Comparison of ENCODE assay signal across 1 cellular context in the genomic region with DNA sequence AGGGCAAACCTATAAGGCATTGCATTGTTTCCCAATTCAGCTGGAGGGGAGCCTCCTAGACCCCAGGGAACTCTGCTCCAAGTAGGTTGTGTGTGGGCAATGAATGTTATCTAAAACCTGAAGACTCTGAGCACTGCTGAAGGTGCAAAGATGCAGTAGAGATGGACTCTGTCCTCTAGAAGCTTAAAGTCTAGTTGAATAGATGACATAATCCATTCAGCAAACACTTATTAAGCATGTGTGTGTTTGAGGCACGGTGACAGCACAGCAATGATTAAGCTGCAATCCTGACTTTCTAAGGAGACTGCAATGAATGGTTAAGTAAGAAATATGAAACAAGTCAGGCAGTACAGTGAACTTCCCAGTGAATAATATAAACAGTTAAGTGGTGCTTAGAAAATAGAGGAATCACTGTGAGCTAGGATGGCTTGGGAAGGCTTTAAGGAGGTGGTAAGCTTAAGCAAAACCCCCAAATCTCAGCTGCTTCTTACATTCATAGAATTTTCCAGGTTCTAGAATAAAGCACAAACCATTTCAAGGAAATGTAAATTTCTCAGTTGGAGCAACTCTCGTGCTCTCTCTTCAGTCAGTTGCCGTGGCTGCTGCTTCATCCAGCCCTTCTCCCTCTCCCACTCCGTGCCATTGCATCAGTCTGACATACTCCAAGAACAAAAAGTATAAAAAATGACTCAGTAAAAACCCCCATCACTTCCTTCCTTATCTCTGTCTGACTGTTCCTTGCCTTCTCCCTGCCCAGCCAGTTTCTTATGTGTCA.
TF ChIP-seq lines count a peak whose summit lies in the region.

No MANE protein-coding gene starts in this region.

TF ChIP-seq in K562, 482 proteins besides CTCF, POLR2A, EP300 and RAD21 (continued from another document):
- peak; percentile 85 for TF ChIP-seq CEBPG (CRISPR knock-in tag; IDR thresholded peaks at IDR 0.05)
- peak; percentile 92 to 95 for TF ChIP-seq CEBPG (tag; conservative IDR thresholded peaks at IDR 0.05 in 1 of 2, IDR thresholded peaks at IDR 0.05 in 1 of 2)
- TF ChIP-seq, protein P1, sequence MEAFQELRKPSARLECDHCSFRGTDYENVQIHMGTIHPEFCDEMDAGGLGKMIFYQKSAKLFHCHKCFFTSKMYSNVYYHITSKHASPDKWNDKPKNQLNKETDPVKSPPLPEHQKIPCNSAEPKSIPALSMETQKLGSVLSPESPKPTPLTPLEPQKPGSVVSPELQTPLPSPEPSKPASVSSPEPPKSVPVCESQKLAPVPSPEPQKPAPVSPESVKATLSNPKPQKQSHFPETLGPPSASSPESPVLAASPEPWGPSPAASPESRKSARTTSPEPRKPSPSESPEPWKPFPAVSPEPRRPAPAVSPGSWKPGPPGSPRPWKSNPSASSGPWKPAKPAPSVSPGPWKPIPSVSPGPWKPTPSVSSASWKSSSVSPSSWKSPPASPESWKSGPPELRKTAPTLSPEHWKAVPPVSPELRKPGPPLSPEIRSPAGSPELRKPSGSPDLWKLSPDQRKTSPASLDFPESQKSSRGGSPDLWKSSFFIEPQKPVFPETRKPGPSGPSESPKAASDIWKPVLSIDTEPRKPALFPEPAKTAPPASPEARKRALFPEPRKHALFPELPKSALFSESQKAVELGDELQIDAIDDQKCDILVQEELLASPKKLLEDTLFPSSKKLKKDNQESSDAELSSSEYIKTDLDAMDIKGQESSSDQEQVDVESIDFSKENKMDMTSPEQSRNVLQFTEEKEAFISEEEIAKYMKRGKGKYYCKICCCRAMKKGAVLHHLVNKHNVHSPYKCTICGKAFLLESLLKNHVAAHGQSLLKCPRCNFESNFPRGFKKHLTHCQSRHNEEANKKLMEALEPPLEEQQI (IDR thresholded peaks at IDR 0.05): no peak
- TF ChIP-seq, protein P2, sequence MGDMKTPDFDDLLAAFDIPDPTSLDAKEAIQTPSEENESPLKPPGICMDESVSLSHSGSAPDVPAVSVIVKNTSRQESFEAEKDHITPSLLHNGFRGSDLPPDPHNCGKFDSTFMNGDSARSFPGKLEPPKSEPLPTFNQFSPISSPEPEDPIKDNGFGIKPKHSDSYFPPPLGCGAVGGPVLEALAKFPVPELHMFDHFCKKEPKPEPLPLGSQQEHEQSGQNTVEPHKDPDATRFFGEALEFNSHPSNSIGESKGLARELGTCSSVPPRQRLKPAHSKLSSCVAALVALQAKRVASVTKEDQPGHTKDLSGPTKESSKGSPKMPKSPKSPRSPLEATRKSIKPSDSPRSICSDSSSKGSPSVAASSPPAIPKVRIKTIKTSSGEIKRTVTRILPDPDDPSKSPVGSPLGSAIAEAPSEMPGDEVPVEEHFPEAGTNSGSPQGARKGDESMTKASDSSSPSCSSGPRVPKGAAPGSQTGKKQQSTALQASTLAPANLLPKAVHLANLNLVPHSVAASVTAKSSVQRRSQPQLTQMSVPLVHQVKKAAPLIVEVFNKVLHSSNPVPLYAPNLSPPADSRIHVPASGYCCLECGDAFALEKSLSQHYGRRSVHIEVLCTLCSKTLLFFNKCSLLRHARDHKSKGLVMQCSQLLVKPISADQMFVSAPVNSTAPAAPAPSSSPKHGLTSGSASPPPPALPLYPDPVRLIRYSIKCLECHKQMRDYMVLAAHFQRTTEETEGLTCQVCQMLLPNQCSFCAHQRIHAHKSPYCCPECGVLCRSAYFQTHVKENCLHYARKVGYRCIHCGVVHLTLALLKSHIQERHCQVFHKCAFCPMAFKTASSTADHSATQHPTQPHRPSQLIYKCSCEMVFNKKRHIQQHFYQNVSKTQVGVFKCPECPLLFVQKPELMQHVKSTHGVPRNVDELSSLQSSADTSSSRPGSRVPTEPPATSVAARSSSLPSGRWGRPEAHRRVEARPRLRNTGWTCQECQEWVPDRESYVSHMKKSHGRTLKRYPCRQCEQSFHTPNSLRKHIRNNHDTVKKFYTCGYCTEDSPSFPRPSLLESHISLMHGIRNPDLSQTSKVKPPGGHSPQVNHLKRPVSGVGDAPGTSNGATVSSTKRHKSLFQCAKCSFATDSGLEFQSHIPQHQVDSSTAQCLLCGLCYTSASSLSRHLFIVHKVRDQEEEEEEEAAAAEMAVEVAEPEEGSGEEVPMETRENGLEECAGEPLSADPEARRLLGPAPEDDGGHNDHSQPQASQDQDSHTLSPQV (IDR thresholded peaks at IDR 0.05): peak; percentile 87
- TF ChIP-seq DPF2 (IDR thresholded peaks at IDR 0.05): peak; percentile 91
- peak; percentile 80 for TF ChIP-seq CEBPB (tag; IDR thresholded peaks at IDR 0.05)
- peak; percentile 81; the same call in 1 of the 2 replicates for TF ChIP-seq POLR2H (tag; IDR thresholded peaks at IDR 0.05; ENCODE audit: low read depth)
- TF ChIP-seq ETV1 (tag; conservative IDR thresholded peaks at IDR 0.05; ENCODE audit: low read depth): peak; percentile 55; the same call in 1 of the 2 replicates
- peak; percentile 66 for TF ChIP-seq NEUROD1 (IDR thresholded peaks at IDR 0.05; ENCODE audit: borderline replicate concordance, low read depth, low read length, partially characterized antibody)
- no peak for TF ChIP-seq IRF2 (CRISPR knock-in tag; IDR thresholded peaks at IDR 0.05)
- TF ChIP-seq CHCHD3 (CRISPR knock-in tag; IDR thresholded peaks at IDR 0.05): no peak
- peak; percentile 53 for TF ChIP-seq MEIS2 (IDR thresholded peaks at IDR 0.05; ENCODE audit: partially characterized antibody)
- TF ChIP-seq, protein P3, sequence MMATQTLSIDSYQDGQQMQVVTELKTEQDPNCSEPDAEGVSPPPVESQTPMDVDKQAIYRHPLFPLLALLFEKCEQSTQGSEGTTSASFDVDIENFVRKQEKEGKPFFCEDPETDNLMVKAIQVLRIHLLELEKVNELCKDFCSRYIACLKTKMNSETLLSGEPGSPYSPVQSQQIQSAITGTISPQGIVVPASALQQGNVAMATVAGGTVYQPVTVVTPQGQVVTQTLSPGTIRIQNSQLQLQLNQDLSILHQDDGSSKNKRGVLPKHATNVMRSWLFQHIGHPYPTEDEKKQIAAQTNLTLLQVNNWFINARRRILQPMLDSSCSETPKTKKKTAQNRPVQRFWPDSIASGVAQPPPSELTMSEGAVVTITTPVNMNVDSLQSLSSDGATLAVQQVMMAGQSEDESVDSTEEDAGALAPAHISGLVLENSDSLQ (IDR thresholded peaks at IDR 0.05): peak; percentile 58
- peak; percentile 72; the same call in 1 of the 2 replicates for TF ChIP-seq DMBX1 (CRISPR knock-in tag; IDR thresholded peaks at IDR 0.05; ENCODE audit: borderline replicate concordance)
- TF ChIP-seq ATF1 (CRISPR knock-in tag; IDR thresholded peaks at IDR 0.05): no peak
- no peak; the same call in 1 of the 2 replicates for TF ChIP-seq ATF1 (tag; IDR thresholded peaks at IDR 0.05)
- TF ChIP-seq MYC (IDR thresholded peaks at IDR 0.05; ENCODE audit: low read depth, low read length): peak; percentile 52; the same call in 1 of the 2 replicates
- no peak for TF ChIP-seq MYC (CRISPR knock-in tag; IDR thresholded peaks at IDR 0.05; ENCODE audit: borderline replicate concordance, low read depth)
- peak in 1 of 2 experiments; percentile 74; a peak in 2 of 4 replicates for TF ChIP-seq ARNT (IDR thresholded peaks at IDR 0.05)
- peak in 1 of 2 experiments; percentile 58; a peak in 2 of 4 replicates for TF ChIP-seq HDAC1 (IDR thresholded peaks at IDR 0.05)
- TF ChIP-seq RBFOX2 (IDR thresholded peaks at IDR 0.05; ENCODE audit: low read depth, low read length): peak; percentile 56
- no peak for TF ChIP-seq ZNF740 (CRISPR knock-in tag; IDR thresholded peaks at IDR 0.05)
- 0 out of 4 replicates have a peak, but pooled peaks of 1 of the 2 experiments have one; percentile 22 for TF ChIP-seq ZNF740 (tag; IDR thresholded peaks at IDR 0.05)
- 0 out of 2 replicates have a peak, but pooled peaks have one; percentile 34 for TF ChIP-seq RREB1 (CRISPR knock-in tag; IDR thresholded peaks at IDR 0.05)
- 0 out of 4 replicates have a peak, but pooled peaks of 1 of the 2 experiments have one; percentile 30 for TF ChIP-seq ETV6 (IDR thresholded peaks at IDR 0.05; ENCODE audit: borderline replicate concordance in 1 of 2, low read depth in 2 of 2, low read length in 1 of 2)
- no peak for TF ChIP-seq ETV6 (CRISPR knock-in tag; IDR thresholded peaks at IDR 0.05; ENCODE audit: borderline replicate concordance)
- no peak for TF ChIP-seq RBM34 (IDR thresholded peaks at IDR 0.05; ENCODE audit: borderline replicate concordance, insufficient read depth, low read length)
- no peak for TF ChIP-seq EWSR1 (IDR thresholded peaks at IDR 0.05; ENCODE audit: borderline replicate concordance, low read depth, partially characterized antibody)
- peak in 1 of 2 experiments; percentile 50; a peak in 2 of 4 replicates for TF ChIP-seq MNT (conservative IDR thresholded peaks at IDR 0.05)
- TF ChIP-seq NCOA1 (IDR thresholded peaks at IDR 0.05; ENCODE audit: low read depth): peak; percentile 50; the same call in 1 of the 2 replicates
- TF ChIP-seq SMARCC2 (IDR thresholded peaks at IDR 0.05; ENCODE audit: low read depth): peak; percentile 74
- peak; percentile 59; the same call in 1 of the 2 replicates for TF ChIP-seq MECOM (CRISPR knock-in tag; IDR thresholded peaks at IDR 0.05)
- peak in 1 of 2 experiments; percentile 76; a peak in 2 of 4 replicates for TF ChIP-seq KDM1A (IDR thresholded peaks at IDR 0.05)
- TF ChIP-seq TCF3 (CRISPR knock-in tag; IDR thresholded peaks at IDR 0.05): 0 out of 2 replicates have a peak, but pooled peaks have one; percentile 37
- peak in 1 of 2 experiments; percentile 25; a peak in 1 of 4 replicates for TF ChIP-seq ZNF639 (CRISPR knock-in tag; conservative IDR thresholded peaks at IDR 0.05 in 1 of 2, IDR thresholded peaks at IDR 0.05 in 1 of 2)
- TF ChIP-seq STAT5A (IDR thresholded peaks at IDR 0.05; ENCODE audit: borderline replicate concordance, low read length): 0 out of 2 replicates have a peak, but pooled peaks have one; percentile 9
- TF ChIP-seq POLR2G (IDR thresholded peaks at IDR 0.05; ENCODE audit: low read depth, low read length): peak; percentile 26; the same call in 1 of the 2 replicates
- TF ChIP-seq CXXC5 (CRISPR knock-in tag; IDR thresholded peaks at IDR 0.05): peak; percentile 47
- TF ChIP-seq FOSL1 (tag; conservative IDR thresholded peaks at IDR 0.05): peak; percentile 94
- peak; percentile 71 for TF ChIP-seq FOXJ2 (tag; IDR thresholded peaks at IDR 0.05)
